Comparison of ENCODE assay signal across 24 cellular contexts in the genomic region with DNA sequence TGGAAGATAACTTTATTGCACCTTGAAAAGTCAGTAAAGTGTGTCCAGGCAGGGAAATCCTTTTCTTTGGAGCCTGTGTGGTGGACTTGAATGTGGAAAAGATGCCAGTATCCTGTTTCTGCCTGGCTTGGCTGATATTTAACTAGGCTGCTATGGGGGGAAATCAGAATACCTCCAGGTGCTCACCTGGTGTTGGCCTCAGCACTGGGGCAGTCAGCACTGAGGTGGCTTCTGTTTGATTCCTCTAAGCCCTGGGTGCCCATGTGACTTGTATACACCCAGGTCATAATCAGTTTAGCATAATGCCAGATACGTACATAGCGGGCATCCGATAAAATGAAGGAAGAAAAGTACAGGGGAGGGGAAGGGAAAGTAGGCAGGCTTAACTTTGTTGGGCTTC. TPM values are rescaled to one million over a fixed set of nuclear protein-coding genes. Genes with fewer than 3 reads are reported as not detected.
A peak's percentile ranks its signal among the peaks of the same experiment; 100 is the strongest.
DNase-seq lines count a peak whose midpoint lies in the region; ATAC-seq and TF ChIP-seq lines count a peak whose summit lies in the region.
"Had no signal": no experiment of that assay in that cellular context is flagged by ENCODE, and none has a peak within 500 bp of the region (broad histone marks: within the 10 kb centered on the region; RNA-seq: fewer than 3 reads in every experiment).

No MANE protein-coding gene starts in this region.

- no peaks in the 10 kb centered on the region for H3K27me3 ChIP-seq in BLaER1
- no peaks in the 10 kb centered on the region for H3K27me3 ChIP-seq in GM23338 (ENCODE audit: insufficient read depth)
- H3K27me3 ChIP-seq in hepatocyte = no peaks in the 10 kb centered on the region
- peaks cover 0 to 11% of the 10 kb centered on the region in 2 donors for H3K27me3 ChIP-seq in left lung
- no peaks in the 10 kb centered on the region for H3K27me3 ChIP-seq in H7 (ENCODE audit: control insufficient read depth, insufficient read depth, low read length)
- H3K27me3 ChIP-seq: MG63 had no signal

- H2AFZ ChIP-seq in GM23338 (no peak overlapping the region), hepatocyte (no peak overlapping the region)

- peaks cover 11% of the 10 kb centered on the region for H3K27me3 Mint-ChIP-seq in GM23338 (ENCODE audit: insufficient read depth, low read depth, poor library complexity)
- H3K27me3 Mint-ChIP-seq in nephron (ENCODE audit: low read depth) = no peaks in the 10 kb centered on the region

- peaks cover 25% of the 10 kb centered on the region for H3F3A ChIP-seq in GM23338 (replicated peaks; ENCODE audit: low read depth)

- H3K9me3 ChIP-seq in BLaER1 (no peaks in the 10 kb centered on the region), hepatocyte (ENCODE audit: low read depth) (no peaks in the 10 kb centered on the region), left lung (no peaks in the 10 kb centered on the region)
- H3K9me3 ChIP-seq: MG63 had no signal

- no peak for TF ChIP-seq CTCF in GM23338 (conservative IDR thresholded peaks at IDR 0.05; ENCODE audit: low read depth in 2 of 2)
- TF ChIP-seq CTCF in hepatocyte (IDR thresholded peaks at IDR 0.05; ENCODE audit: poor library complexity) = no peak
- no peak for TF ChIP-seq CTCF in nephron (IDR thresholded peaks at IDR 0.05; ENCODE audit: unreplicated experiment in 3 of 3)
- TF ChIP-seq CTCF in left lung (IDR thresholded peaks at IDR 0.05) = no peak

- H3K4me1 ChIP-seq in BLaER1 = peaks cover 81% of the 10 kb centered on the region
- H3K4me1 ChIP-seq in GM23338 (ENCODE audit: insufficient read depth) = peaks cover 50% of the 10 kb centered on the region
- peaks cover 48% of the 10 kb centered on the region for H3K4me1 ChIP-seq in hepatocyte (ENCODE audit: insufficient read depth)
- H3K4me1 ChIP-seq in left lung = no peaks in the 10 kb centered on the region

- H3K9me3 Mint-ChIP-seq in GM23338 (no peaks in the 10 kb centered on the region), nephron (no peaks in the 10 kb centered on the region)
- H3K9me3 Mint-ChIP-seq: CD8-positive, alpha-beta T cell had no signal

- H3K9me2 ChIP-seq in GM23338 (ENCODE audit: insufficient read depth) (no peaks in the 10 kb centered on the region), hepatocyte (replicated peaks; ENCODE audit: insufficient read depth) (no peaks in the 10 kb centered on the region)

- 97% methylated on average over 3 of the region's 3 CpGs for WGBS in hepatocyte (ENCODE audit: low lambda C conversion rate, missing lambda C conversion rate)

- peak overlapping the region; percentile 92 for H3K4me2 ChIP-seq in BLaER1
- peak overlapping the region; percentile 10; the same call in 1 of the 2 replicates for H3K4me2 ChIP-seq in GM23338
- peak overlapping the region; percentile 18 for H3K4me2 ChIP-seq in hepatocyte

- intact Hi-C loops in left lung (cut with DNase I) = no loop called here

- H3K4me3 ChIP-seq in BLaER1 = no peak overlapping the region
- H3K4me3 ChIP-seq in GM23338 = 0 out of 2 replicates have a peak overlapping the region, but pooled peaks have one; percentile 0
- no peak overlapping the region for H3K4me3 ChIP-seq in hepatocyte
- H3K4me3 ChIP-seq in left lung = no peak overlapping the region
- H3K4me3 ChIP-seq in H7 (ENCODE audit: insufficient read depth, low read depth, low read length) = no peak overlapping the region
- H3K4me3 ChIP-seq: MG63 had no signal

- peaks cover 88% of the 10 kb centered on the region for H3K36me3 Mint-ChIP-seq in GM23338 (ENCODE audit: low read depth)
- H3K36me3 Mint-ChIP-seq in nephron (ENCODE audit: low read depth) = peaks cover 44% of the 10 kb centered on the region

- H3K79me2 ChIP-seq in GM23338 (replicated peaks; ENCODE audit: insufficient read depth) (peaks cover 100% of the 10 kb centered on the region), hepatocyte (peaks cover 89% of the 10 kb centered on the region)

- H3K27ac ChIP-seq in BLaER1 = no peak overlapping the region
- H3K27ac ChIP-seq in GM23338 (ENCODE audit: low read depth) = no peak overlapping the region
- no peak overlapping the region for H3K27ac ChIP-seq in hepatocyte
- H3K27ac ChIP-seq in left lung = no peak overlapping the region
- H3K27ac ChIP-seq: RWPE1 had no signal

- no peak for DNase-seq in GM23338 (ENCODE audit: low spot score)
- no peak for DNase-seq in hepatocyte (ENCODE audit: low spot score)
- no peak for DNase-seq in left lung
- no peak for DNase-seq in T1000 (lab: John Stamatoyannopoulos, UW)
- DNase-seq in H7 = no peak
- DNase-seq: C1 segment of cervical spinal cord; CD8-positive, alpha-beta T cell; DMS 273 treated with DMSO at 0.1 percent for 48 hours; DMS79 treated with DMSO at 0.1 percent for 48 hours; GF-D8; KBM-7; MG63; NCI-H1694; NCI-H2029 treated with DMSO at 0.1 percent for 48 hours; NCI-H446 treated with DMSO at 0.1 percent for 48 hours; NCI-H526; SHP77 had no signal

- peaks cover 70% of the 10 kb centered on the region for H3K36me3 ChIP-seq in BLaER1
- H3K36me3 ChIP-seq in GM23338 (ENCODE audit: insufficient read depth) = peaks cover 49% of the 10 kb centered on the region
- no peaks in the 10 kb centered on the region for H3K36me3 ChIP-seq in hepatocyte (replicated peaks; ENCODE audit: insufficient read depth, low read depth)
- peaks cover 0 to 18% of the 10 kb centered on the region in 2 donors for H3K36me3 ChIP-seq in left lung
- peaks cover 36% of the 10 kb centered on the region for H3K36me3 ChIP-seq in H7 (replicated peaks; ENCODE audit: control insufficient read depth, insufficient read depth, low read length)

- H3K4me1 Mint-ChIP-seq in GM23338 (peaks cover 62% of the 10 kb centered on the region), nephron (peaks cover 55% of the 10 kb centered on the region)

- H4K20me1 ChIP-seq in BLaER1 (peaks cover 100% of the 10 kb centered on the region), GM23338 (replicated peaks; ENCODE audit: insufficient read depth) (peaks cover 97% of the 10 kb centered on the region), hepatocyte (ENCODE audit: insufficient read depth, poor library complexity, severe bottlenecking) (peaks cover 38% of the 10 kb centered on the region)

- H3K27ac Mint-ChIP-seq in GM23338 (no peak overlapping the region; the same call in 1 of the 2 replicates), nephron (peak overlapping the region; percentile 81 to 97 (median 85))
- H3K27ac Mint-ChIP-seq: CD8-positive, alpha-beta T cell had no signal

- no peak overlapping the region for H3K4me3 Mint-ChIP-seq in GM23338
- H3K4me3 Mint-ChIP-seq in nephron = peak overlapping the region in 1 of 3 experiments; percentile 36
- H3K4me3 Mint-ChIP-seq: CD8-positive, alpha-beta T cell had no signal

- H3K9ac ChIP-seq in BLaER1 = 0 out of 2 replicates have a peak overlapping the region, but pooled peaks have one; percentile 22

- ATAC-seq in GM23338 = no peak
- ATAC-seq in left lung = no peak
- ATAC-seq in GM18873 (IDR thresholded peaks at IDR 0.05; ENCODE audit: low FRiP score, unreplicated experiment) = no peak
- ATAC-seq: CD8-positive, alpha-beta T cell had no signal

TF ChIP-seq in GM23338, 12 proteins besides CTCF, POLR2A, EP300 and RAD21 (continues in another document):
- TF ChIP-seq POLR2AphosphoS5 (IDR thresholded peaks at IDR 0.05; ENCODE audit: low read depth) = no peak
- TF ChIP-seq CREB1 (CRISPR knock-in tag; IDR thresholded peaks at IDR 0.05; ENCODE audit: low read depth) = no peak
- no peak for TF ChIP-seq NANOG (IDR thresholded peaks at IDR 0.05; ENCODE audit: borderline replicate concordance)
- TF ChIP-seq EZH2phosphoT487 (IDR thresholded peaks at IDR 0.05; ENCODE audit: unreplicated experiment) = no peak
- TF ChIP-seq JUNB (IDR thresholded peaks at IDR 0.05; ENCODE audit: unreplicated experiment) = no peak
- TF ChIP-seq, protein P1, sequence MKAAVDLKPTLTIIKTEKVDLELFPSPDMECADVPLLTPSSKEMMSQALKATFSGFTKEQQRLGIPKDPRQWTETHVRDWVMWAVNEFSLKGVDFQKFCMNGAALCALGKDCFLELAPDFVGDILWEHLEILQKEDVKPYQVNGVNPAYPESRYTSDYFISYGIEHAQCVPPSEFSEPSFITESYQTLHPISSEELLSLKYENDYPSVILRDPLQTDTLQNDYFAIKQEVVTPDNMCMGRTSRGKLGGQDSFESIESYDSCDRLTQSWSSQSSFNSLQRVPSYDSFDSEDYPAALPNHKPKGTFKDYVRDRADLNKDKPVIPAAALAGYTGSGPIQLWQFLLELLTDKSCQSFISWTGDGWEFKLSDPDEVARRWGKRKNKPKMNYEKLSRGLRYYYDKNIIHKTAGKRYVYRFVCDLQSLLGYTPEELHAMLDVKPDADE (IDR thresholded peaks at IDR 0.05) = no peak

RNA-seq across cellular contexts. Expression of a gene that starts 7.2 kb away (rescaled TPM):
- 816 and 885 TPM in 2 replicates for total RNA-seq in GM23338 (2014; rRNA removed; shearing (Covaris generic))
- polyA plus RNA-seq in GM23338 (2016; fragmentation: Nextera tagmentation; extraction: Ambion mirVana) (612 and 652 TPM in 2 replicates), hepatocyte (144 and 167 TPM in 2 replicates)
- total RNA-seq in hepatocyte (138 and 181 TPM in 2 replicates), left lung (10 to 100 TPM; 31.9 to 98.3 TPM)
- 586 and 589 TPM in 2 replicates for total RNA-seq in H7 (2014; rRNA removed; shearing (Covaris generic))

RNA-seq across cellular contexts. Expression of a gene that starts 49.7 kb away (rescaled TPM):
- not detected in 2 replicates for total RNA-seq in GM23338 (2014; rRNA removed; shearing (Covaris generic))
- polyA plus RNA-seq in GM23338 (2016; fragmentation: Nextera tagmentation; extraction: Ambion mirVana) (not detected in 2 replicates), hepatocyte (119 and 167 TPM in 2 replicates)
- total RNA-seq in hepatocyte (188 and 207 TPM in 2 replicates), left lung (under 1 TPM in 1 of 2 donors, not detected in 1; 0.26 TPM)
- not detected in 2 replicates for total RNA-seq in H7 (2014; rRNA removed; shearing (Covaris generic))
- total RNA-seq: A172; CD8-positive, alpha-beta T cell; LHCN-M2; SK-MEL-5 had no signal

Comparison
In these comparisons a context has a peak if more than half of its experiments do, and no peak if none do; other contexts are left out.
1. H3K4me2 ChIP-seq: peak in every context shown above with its lines; median percentile 92 in BLaER1; 18 in hepatocyte; 10 in GM23338.
2. RNA of a gene that starts 49.7 kb away (total RNA-seq): 188 to 207 TPM in hepatocyte; 0.26 TPM in left lung, not detected in GM23338 and not detected in H7; every median in the first group is over 100 times any median in the second.